ENCODE assay signal across 20 cellular contexts in genomic region chr17:27512511-27513346, GRCh38. TPM values are rescaled to one million over a fixed set of nuclear protein-coding genes. Genes with fewer than 3 reads are reported as not detected.
DNase-seq lines count a peak whose midpoint lies in the region; ATAC-seq and TF ChIP-seq lines count a peak whose summit lies in the region.
"Had no signal": no experiment of that assay in that cellular context is flagged by ENCODE, and none has a peak within 500 bp of the region (broad histone marks: within the 10 kb centered on the region; RNA-seq: fewer than 3 reads in every experiment).

No MANE protein-coding gene starts in this region.

- no peak for TF ChIP-seq CTCF in AG04450 (IDR thresholded peaks at IDR 0.05; ENCODE audit: low read depth, low read length)
- TF ChIP-seq CTCF in hepatocyte (IDR thresholded peaks at IDR 0.05; ENCODE audit: poor library complexity) = no peak
- TF ChIP-seq CTCF in smooth muscle cell (IDR thresholded peaks at IDR 0.05; ENCODE audit: borderline replicate concordance, insufficient read depth, poor library complexity, severe bottlenecking) = no peak
- TF ChIP-seq CTCF in uterus (IDR thresholded peaks at IDR 0.05) = no peak

- POLR2A ChIA-PET in AG04450 (lab: Yijun Ruan, JAX) = interaction anchor here (0.7 to 1.2 kb wide), 4 partner anchors 26 to 66 kb away, joined by 3 to 4 read pairs (median 4); no protein-coding TSS in a partner anchor

- no peaks in the 10 kb centered on the region for H3K9me3 Mint-ChIP-seq in activated T-helper 1 cell treated with anti-CD3 and anti-CD28 coated beads, Interleukin-12 subunit alpha, Interleukin-12 subunit beta, Interleukin-2, Interleukin-4 antibody, amounts not matched to agents 30 ng/mL and 10 ng/mL and 1 ng/mL, durations not matched to agents 14 hours and 24 hours and 36 hours
- H3K9me3 Mint-ChIP-seq: CD4-positive, alpha-beta T cell; H9 had no signal

- ATAC-seq in GM19455 (IDR thresholded peaks at IDR 0.05; ENCODE audit: unreplicated experiment) = no peak
- ATAC-seq: HepG2 had no signal

- H4K20me1 ChIP-seq in hepatocyte (ENCODE audit: insufficient read depth, poor library complexity, severe bottlenecking) (no peaks in the 10 kb centered on the region), smooth muscle cell (ENCODE audit: low read depth) (peaks cover 100% of the 10 kb centered on the region)

- no peaks in the 10 kb centered on the region for H3K9me2 ChIP-seq in hepatocyte (replicated peaks; ENCODE audit: insufficient read depth)

- no peak for DNase-seq in AG04450 (ENCODE audit: low read depth, low spot score)
- DNase-seq in hepatocyte (ENCODE audit: low spot score) = no peak
- no peak for DNase-seq in smooth muscle cell (lab: John Stamatoyannopoulos, UW; ENCODE audit: unreplicated experiment)
- no peak for DNase-seq in activated T-helper 1 cell treated with anti-CD3 and anti-CD28 coated beads, Interleukin-12 subunit alpha, Interleukin-12 subunit beta, Interleukin-2, Interleukin-4 antibody, amounts not matched to agents 30 ng/mL and 10 ng/mL and 1 ng/mL, durations not matched to agents 14 hours and 24 hours and 36 hours (ENCODE audit: low spot score)
- no peak for DNase-seq in uterus
- DNase-seq in NCI-H524 treated with DMSO at 0.1 percent for 48 hours (lab: John Stamatoyannopoulos, UW) = no peak
- DNase-seq: BE2C; Caco-2; CD4-positive, alpha-beta T cell; H9; NCI-H1436; NCI-H1930; NCI-H2171; NCI-H446; Peyer's patch; Right ventricle myocardium superior had no signal

- H3K4me3 ChIP-seq in AG04450 (ENCODE audit: low read depth, low read length) (no peak overlapping the region), hepatocyte (no peak overlapping the region), smooth muscle cell (no peak overlapping the region), uterus (no peak overlapping the region)
- H3K4me3 ChIP-seq: Peyer's patch had no signal

- no peak overlapping the region for H2AFZ ChIP-seq in hepatocyte
- no peak overlapping the region for H2AFZ ChIP-seq in smooth muscle cell (ENCODE audit: low read depth)

- peaks cover 9% of the 10 kb centered on the region for H3K36me3 Mint-ChIP-seq in activated T-helper 1 cell treated with anti-CD3 and anti-CD28 coated beads, Interleukin-12 subunit alpha, Interleukin-12 subunit beta, Interleukin-2, Interleukin-4 antibody, amounts not matched to agents 30 ng/mL and 10 ng/mL and 1 ng/mL, durations not matched to agents 14 hours and 24 hours and 36 hours (ENCODE audit: low read depth)

- intact Hi-C loops in activated T-helper 1 cell treated with anti-CD3 and anti-CD28 coated beads, Interleukin-12 subunit alpha, Interleukin-12 subunit beta, Interleukin-2, Interleukin-4 antibody, amounts not matched to agents 30 ng/mL and 10 ng/mL and 1 ng/mL, durations not matched to agents 14 hours and 24 hours and 36 hours (cut with micrococcal nuclease) = no loop called here
- intact Hi-C loops in uterus (cut with DNase I; ENCODE audit: low total_unique reads) = no loop called here

- H3K9me3 ChIP-seq in AG04450 (ENCODE audit: control insufficient read depth, insufficient read depth, low read length) (no peaks in the 10 kb centered on the region), hepatocyte (ENCODE audit: low read depth) (no peaks in the 10 kb centered on the region), smooth muscle cell (replicated peaks; ENCODE audit: low read depth) (no peaks in the 10 kb centered on the region), uterus (no peaks in the 10 kb centered on the region)
- H3K9me3 ChIP-seq: BE2C, Peyer's patch had no signal

- H3K36me3 ChIP-seq in hepatocyte (replicated peaks; ENCODE audit: insufficient read depth, low read depth) (no peaks in the 10 kb centered on the region), smooth muscle cell (ENCODE audit: low read depth) (no peaks in the 10 kb centered on the region), uterus (no peaks in the 10 kb centered on the region)
- H3K36me3 ChIP-seq: BE2C, Peyer's patch had no signal

- no peak overlapping the region for H3K9ac ChIP-seq in smooth muscle cell (ENCODE audit: low read depth)
- H3K9ac ChIP-seq: KMS-11 had no signal

- H3F3A ChIP-seq in smooth muscle cell (ENCODE audit: low read depth) = peaks cover 34% of the 10 kb centered on the region

- no peak for TF ChIP-seq POLR2A in uterus (IDR thresholded peaks at IDR 0.05)

- no peaks in the 10 kb centered on the region for H3K27me3 Mint-ChIP-seq in activated T-helper 1 cell treated with anti-CD3 and anti-CD28 coated beads, Interleukin-12 subunit alpha, Interleukin-12 subunit beta, Interleukin-2, Interleukin-4 antibody, amounts not matched to agents 30 ng/mL and 10 ng/mL and 1 ng/mL, durations not matched to agents 14 hours and 24 hours and 36 hours (ENCODE audit: insufficient read depth)
- H3K27me3 Mint-ChIP-seq: CD4-positive, alpha-beta T cell had no signal

- H3K79me2 ChIP-seq in hepatocyte = peaks cover 83% of the 10 kb centered on the region
- peaks cover 100% of the 10 kb centered on the region for H3K79me2 ChIP-seq in smooth muscle cell (ENCODE audit: low read depth)

- H3K27me3 ChIP-seq in AG04450 (ENCODE audit: control insufficient read depth, insufficient read depth, low read length) (no peaks in the 10 kb centered on the region), hepatocyte (no peaks in the 10 kb centered on the region), smooth muscle cell (ENCODE audit: low read depth) (no peaks in the 10 kb centered on the region), uterus (no peaks in the 10 kb centered on the region)
- H3K27me3 ChIP-seq: BE2C, Peyer's patch had no signal

- H3K4me1 ChIP-seq in hepatocyte (ENCODE audit: insufficient read depth) (peaks cover 10% of the 10 kb centered on the region), smooth muscle cell (ENCODE audit: low read depth) (peaks cover 32% of the 10 kb centered on the region), uterus (peaks cover 0 to 3% of the 10 kb centered on the region in 2 donors)
- H3K4me1 ChIP-seq: BE2C, Peyer's patch had no signal

- 77% methylated on average over 15 of the region's 15 CpGs for WGBS in hepatocyte (ENCODE audit: low lambda C conversion rate, missing lambda C conversion rate)
- WGBS in smooth muscle cell (ENCODE audit: low lambda C conversion rate) = 68% methylated on average over 15 of the region's 15 CpGs

- H3K27ac ChIP-seq in AG04450 (ENCODE audit: low read depth, low read length) (peak overlapping the region; percentile 42), angular gyrus (ENCODE audit: low read depth, low read length) (peak overlapping the region; percentile 20), hepatocyte (peak overlapping the region; percentile 49), smooth muscle cell (ENCODE audit: low read depth) (peak overlapping the region; percentile 40), uterus (no peak overlapping the region)
- H3K27ac ChIP-seq: KMS-11, Peyer's patch had no signal

- no peak overlapping the region for H3K27ac Mint-ChIP-seq in activated T-helper 1 cell treated with anti-CD3 and anti-CD28 coated beads, Interleukin-12 subunit alpha, Interleukin-12 subunit beta, Interleukin-2, Interleukin-4 antibody, amounts not matched to agents 30 ng/mL and 10 ng/mL and 1 ng/mL, durations not matched to agents 14 hours and 24 hours and 36 hours
- H3K27ac Mint-ChIP-seq: CD4-positive, alpha-beta T cell had no signal

- CTCF ChIA-PET in AG04450 (lab: Charles Lee) = interaction anchor here (1.0 to 3.1 kb wide), 4 partner anchors 9 to 277 kb away, joined by 4 to 11 read pairs (median 4); partner anchors contain the start of gene KSR1

- peaks cover 71% of the 10 kb centered on the region for H3K4me1 Mint-ChIP-seq in activated T-helper 1 cell treated with anti-CD3 and anti-CD28 coated beads, Interleukin-12 subunit alpha, Interleukin-12 subunit beta, Interleukin-2, Interleukin-4 antibody, amounts not matched to agents 30 ng/mL and 10 ng/mL and 1 ng/mL, durations not matched to agents 14 hours and 24 hours and 36 hours (ENCODE audit: low read depth)

- H3K4me3 Mint-ChIP-seq in activated T-helper 1 cell treated with anti-CD3 and anti-CD28 coated beads, Interleukin-12 subunit alpha, Interleukin-12 subunit beta, Interleukin-2, Interleukin-4 antibody, amounts not matched to agents 30 ng/mL and 10 ng/mL and 1 ng/mL, durations not matched to agents 14 hours and 24 hours and 36 hours = no peak overlapping the region
- H3K4me3 Mint-ChIP-seq: CD4-positive, alpha-beta T cell; H9 had no signal

- peak overlapping the region; percentile 9 for H3K4me2 ChIP-seq in hepatocyte
- peak overlapping the region; percentile 43 for H3K4me2 ChIP-seq in smooth muscle cell
- H3K4me2 ChIP-seq: KMS-11 had no signal

RNA-seq across cellular contexts. Expression of gene KSR1, which starts 56.5 kb away (rescaled TPM):
- polyA plus RNA-seq in AG04450 (2011; rRNA removed) (28.2 and 34.9 TPM in 2 replicates), hepatocyte (16.2 and 23.8 TPM in 2 replicates), smooth muscle cell (40.4 and 53.2 TPM in 2 replicates)
- 56.0 and 69.7 TPM in 2 replicates for polyA minus RNA-seq in AG04450 (2011; rRNA and poly(A)+ RNA removed)
- total RNA-seq in hepatocyte (19.9 and 32.6 TPM in 2 replicates), smooth muscle cell (65.1 and 69.2 TPM in 2 replicates), uterus (10 to 100 TPM; 17.7 to 77.0 (median 34.6) TPM)
- 119 and 122 TPM in 2 replicates for total RNA-seq in activated T-helper 1 cell treated with anti-CD3 and anti-CD28 coated beads, Interleukin-12 subunit alpha, Interleukin-12 subunit beta, Interleukin-2, Interleukin-4 antibody, amounts not matched to agents 30 ng/mL and 10 ng/mL and 1 ng/mL, durations not matched to agents 14 hours and 24 hours and 36 hours

Comparison
In these comparisons a context has a peak if more than half of its experiments do, and no peak if none do; other contexts are left out.
1. H3K27ac ChIP-seq: peak in AG04450 (single experiment), angular gyrus (single experiment), hepatocyte (single experiment) and smooth muscle cell (single experiment); none in uterus (0 of 2).